In genomic region chr16:4693296-4693955, GRCh38 we compare ENCODE assay signal across 8 cellular contexts. TPM values are rescaled to one million over a fixed set of nuclear protein-coding genes. Genes with fewer than 3 reads are reported as not detected.
DNase-seq lines count a peak whose midpoint lies in the region; ATAC-seq and TF ChIP-seq lines count a peak whose summit lies in the region.

Gene NUDT16L1, plus strand, starts transcription at chr16:4693562. Its CDS starts 165 bp downstream, at chr16:4693727.

- no TSS peak for BruUV-seq in Caco-2 (replicated peaks; lab: Mats Ljungman, UMichigan)

- intact Hi-C loops in Caco-2 (cut with micrococcal nuclease; ENCODE audit: unreplicated experiment), result loop anchor here (2.0 to 5.0 kb wide), 3 partner anchors 73 to 263 kb away; partner anchors contain the start of genes ROGDI and ZNF500

- CTCF ChIA-PET in Caco-2 (lab: Charles Lee), result interaction anchor here (1.1 to 2.0 kb wide), 2 partner anchors 41 to 95 kb away, joined by 3 to 6 read pairs; partner anchors contain the start of genes ANKS3, DNAAF8 and SEPTIN12

- no peaks in the 10 kb centered on the region for H3K9me3 Mint-ChIP-seq in Caco-2 (ENCODE audit: unreplicated experiment)
- no peaks in the 10 kb centered on the region for H3K9me3 Mint-ChIP-seq in effector memory CD8-positive, alpha-beta T cell
- no peaks in the 10 kb centered on the region for H3K9me3 Mint-ChIP-seq in memory B cell

- peaks cover 38% of the 10 kb centered on the region for H3K36me3 Mint-ChIP-seq in Caco-2 (ENCODE audit: insufficient read depth, unreplicated experiment)
- peaks cover 40% of the 10 kb centered on the region for H3K36me3 Mint-ChIP-seq in effector memory CD8-positive, alpha-beta T cell (ENCODE audit: insufficient read depth)
- peaks cover 3% of the 10 kb centered on the region for H3K36me3 Mint-ChIP-seq in memory B cell

- H3K9me3 ChIP-seq in Caco-2, result no peaks in the 10 kb centered on the region

- H3K27ac Mint-ChIP-seq in Caco-2 (ENCODE audit: unreplicated experiment) (peak within 1 kb of the TSS; percentile 63), memory B cell (peak within 1 kb of the TSS; percentile 79)
- H3K27ac Mint-ChIP-seq in effector memory CD8-positive, alpha-beta T cell, result peak within 1 kb of the TSS; percentile 86 to 88

- H3K27me3 Mint-ChIP-seq in Caco-2 (ENCODE audit: insufficient read depth, unreplicated experiment) (no peaks in the 10 kb centered on the region), memory B cell (no peaks in the 10 kb centered on the region)
- H3K27me3 Mint-ChIP-seq in effector memory CD8-positive, alpha-beta T cell, result no peaks in the 10 kb centered on the region

- 0 out of 2 replicates have a peak, but pooled peaks cover 6% of the 10 kb centered on the region for H3K4me1 ChIP-seq in Caco-2

- no peak for TF ChIP-seq CTCF in Caco-2 (IDR thresholded peaks at IDR 0.05; ENCODE audit: insufficient read depth in 1 of 2, low read depth in 1 of 2, low read length in 1 of 2, severe bottlenecking in 1 of 2, unreplicated experiment in 1 of 2)

- peak; percentile 92 to 97 for DNase-seq in Caco-2
- peak in 75 of 76 experiments; percentile 36 to 97 (median 93) for DNase-seq in HUDEP-2 (lab: John Stamatoyannopoulos, UW; ENCODE audit: unreplicated experiment in 76 of 76)
- peak; percentile 97 for DNase-seq in NOMO-1 treated with dmso at 0.1 percent for 144 hours (lab: John Stamatoyannopoulos, UW; ENCODE audit: unreplicated experiment)
- DNase-seq in activated CD8-positive, alpha-beta memory T cell treated with anti-CD3 and anti-CD28 coated beads for 48 hours (ENCODE audit: low read depth in 2 of 3, low spot score in 2 of 3), result peak; percentile 94 to 98 (median 95)
- peak; percentile 94 to 98 (median 97) for DNase-seq in effector memory CD8-positive, alpha-beta T cell
- DNase-seq in memory B cell (ENCODE audit: low spot score in 2 of 2), result peak; percentile 94 to 98
- peak; percentile 91 for DNase-seq in stimulated activated CD8-positive, alpha-beta memory T cell treated with anti-CD3 and anti-CD28 coated beads, Interleukin-12 subunit alpha, Interleukin-12 subunit beta, amount 100 ng/mL, for 1 hour (ENCODE audit: low read depth)

- H3K4me3 Mint-ChIP-seq in Caco-2 (ENCODE audit: unreplicated experiment) (peak within 1 kb of the TSS; percentile 76), memory B cell (peak within 1 kb of the TSS; percentile 89)
- peak within 1 kb of the TSS; percentile 80 to 82 for H3K4me3 Mint-ChIP-seq in effector memory CD8-positive, alpha-beta T cell

- peak within 1 kb of the TSS; percentile 100 for H3K4me3 ChIP-seq in Caco-2 (ENCODE audit: low read depth, low read length)

- no peaks in the 10 kb centered on the region for H3K4me1 Mint-ChIP-seq in Caco-2 (ENCODE audit: low read depth, unreplicated experiment)
- H3K4me1 Mint-ChIP-seq in effector memory CD8-positive, alpha-beta T cell (ENCODE audit: low read depth in 2 of 2), result peaks cover 16 to 17% of the 10 kb centered on the region in 2 donors
- H3K4me1 Mint-ChIP-seq in memory B cell, result peaks cover 11% of the 10 kb centered on the region

- ATAC-seq in GM21381 (IDR thresholded peaks at IDR 0.05; ENCODE audit: unreplicated experiment) (peak; percentile 89), memory B cell (ENCODE audit: low read depth) (peak; percentile 89)
- ATAC-seq in effector memory CD8-positive, alpha-beta T cell (replicated peaks), result peak; percentile 90

- H3K36me3 ChIP-seq in Caco-2 (ENCODE audit: control insufficient read depth, insufficient read depth, low read length), result no peaks in the 10 kb centered on the region; the same call in 1 of the 2 replicates

- H3K27me3 ChIP-seq in Caco-2 (replicated peaks; ENCODE audit: control insufficient read depth, insufficient read depth, low read length), result no peaks in the 10 kb centered on the region

- POLR2A ChIA-PET in Caco-2 (lab: Charles Lee), result interaction anchor here (2.1 kb wide), 1 partner anchor 41 kb away, joined by 11 read pairs; the partner anchor contains the start of genes ANKS3 and DNAAF8

RNA-seq across cellular contexts. Expression of gene NUDT16L1, which starts in this region (rescaled TPM):
- total RNA-seq in Caco-2 (2022), result 27.9 and 31.3 TPM in 2 replicates

Comparison
In these comparisons a context has a peak if more than half of its experiments do, and no peak if none do; other contexts are left out.
1. Peak in every context shown above with its lines: DNase-seq, ATAC-seq and H3K4me3 ChIP-seq.